In the genomic region with DNA sequence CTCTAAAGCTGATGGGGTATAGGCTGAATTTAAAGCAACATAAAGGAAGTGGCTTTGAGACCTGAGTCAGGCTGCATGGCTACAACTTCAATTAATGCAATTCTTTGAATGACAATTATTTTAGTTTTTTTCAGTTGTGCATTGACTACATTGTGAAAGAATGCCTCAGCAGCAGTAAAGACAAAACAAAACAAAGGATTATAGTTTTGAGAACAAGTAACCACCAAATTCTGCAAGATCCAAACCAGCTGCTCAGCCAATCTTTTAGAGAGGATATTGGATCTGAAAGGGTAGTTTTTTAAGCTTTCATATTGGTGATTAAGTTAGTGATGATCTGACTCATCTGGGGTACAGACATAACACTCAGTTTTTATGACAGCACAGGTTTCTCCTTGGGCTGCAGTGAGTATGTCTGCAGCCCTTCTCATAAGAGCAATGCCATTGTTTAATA, we compare ENCODE assay signal across 14 cellular contexts. TPM values are rescaled to one million over a fixed set of nuclear protein-coding genes. Genes with fewer than 3 reads are reported as not detected.
A peak's percentile ranks its signal among the peaks of the same experiment; 100 is the strongest.
DNase-seq lines count a peak whose midpoint lies in the region; ATAC-seq, FAIRE-seq and TF ChIP-seq lines count a peak whose summit lies in the region.
"Had no signal": no experiment of that assay in that cellular context is flagged by ENCODE, and none has a peak within 500 bp of the region (broad histone marks: within the 10 kb centered on the region; RNA-seq: fewer than 3 reads in every experiment).

No MANE protein-coding gene starts in this region.

- peaks cover 7% of the 10 kb centered on the region for H3K4me1 ChIP-seq in astrocyte (ENCODE audit: insufficient read depth, low read length)
- H3K4me1 ChIP-seq: BLaER1 had no signal

- ATAC-seq in GM18867 (IDR thresholded peaks at IDR 0.05; ENCODE audit: unreplicated experiment) (peak; percentile 84), HG02852 (IDR thresholded peaks at IDR 0.05; ENCODE audit: unreplicated experiment) (peak; percentile 95)
- ATAC-seq: naive thymus-derived CD8-positive, alpha-beta T cell had no signal

- no peak overlapping the region for H3K4me3 Mint-ChIP-seq in astrocyte (ENCODE audit: unreplicated experiment)
- H3K4me3 Mint-ChIP-seq: brain; naive thymus-derived CD8-positive, alpha-beta T cell; T-helper 1 cell treated with Interleukin-12 subunit alpha and Interleukin-12 subunit beta and Interleukin-4 antibody, amounts not matched to agents 30 μg/mL and 1 μg/mL, for 36 hours had no signal

- peaks cover 18% of the 10 kb centered on the region for H3K4me1 Mint-ChIP-seq in astrocyte (ENCODE audit: low read depth, unreplicated experiment)
- H3K4me1 Mint-ChIP-seq: brain; naive thymus-derived CD8-positive, alpha-beta T cell had no signal

- no peak overlapping the region for H2AFZ ChIP-seq in astrocyte (ENCODE audit: low read depth, low read length)

- no peaks in the 10 kb centered on the region for H4K20me1 ChIP-seq in astrocyte (ENCODE audit: insufficient read depth, low read length)
- H4K20me1 ChIP-seq: BLaER1 had no signal

- DNase-seq in AG08396 (ENCODE audit: low spot score), result peak; percentile 34
- DNase-seq in astrocyte (ENCODE audit: low read depth), result peak; percentile 49
- no peak for DNase-seq in NCI-H1694 treated with DMSO at 0.1 percent for 48 hours (lab: John Stamatoyannopoulos, UW)
- no peak for DNase-seq in NCI-H345 (lab: John Stamatoyannopoulos, UW)
- no peak for DNase-seq in activated CD4-positive, alpha-beta T cell treated with anti-CD3 and anti-CD28 coated beads, Interleukin-2, amount 50 U/mL, for 1 hour
- DNase-seq in NCI-H82 treated with DMSO at 0.1 percent for 48 hours (lab: John Stamatoyannopoulos, UW; ENCODE audit: unreplicated experiment), result no peak
- DNase-seq: GDM1; naive thymus-derived CD8-positive, alpha-beta T cell; NCI-H1417 had no signal

- H3K27ac Mint-ChIP-seq in astrocyte (ENCODE audit: unreplicated experiment), result peak overlapping the region; percentile 72
- H3K27ac Mint-ChIP-seq: brain; naive thymus-derived CD8-positive, alpha-beta T cell; T-helper 1 cell treated with Interleukin-12 subunit alpha and Interleukin-12 subunit beta and Interleukin-4 antibody, amounts not matched to agents 30 μg/mL and 1 μg/mL, for 36 hours had no signal

- H3K79me2 ChIP-seq in astrocyte (ENCODE audit: insufficient read depth, low read length), result no peaks in the 10 kb centered on the region

- no peaks in the 10 kb centered on the region for H3K9me3 ChIP-seq in astrocyte (ENCODE audit: insufficient read depth, low read depth, low read length)

- H3K4me3 ChIP-seq in astrocyte (ENCODE audit: insufficient read depth, low read depth, low read length), result no peak overlapping the region
- H3K4me3 ChIP-seq: BLaER1 had no signal

- FAIRE-seq in astrocyte (lab: Jason Lieb, UNC), result no peak

- H3K27me3 ChIP-seq in astrocyte (ENCODE audit: insufficient read depth, low read length), result no peaks in the 10 kb centered on the region
- H3K27me3 ChIP-seq: BLaER1 had no signal

- H3K36me3 Mint-ChIP-seq in astrocyte (ENCODE audit: low read depth, unreplicated experiment), result no peaks in the 10 kb centered on the region
- H3K36me3 Mint-ChIP-seq: brain had no signal

- H3K27me3 Mint-ChIP-seq in astrocyte (ENCODE audit: low read depth, unreplicated experiment), result no peaks in the 10 kb centered on the region

- peak overlapping the region; percentile 20 for H3K4me2 ChIP-seq in astrocyte (ENCODE audit: low read length)
- H3K4me2 ChIP-seq: BLaER1 had no signal

- H3K9me3 Mint-ChIP-seq in astrocyte (ENCODE audit: unreplicated experiment), result peaks cover 3% of the 10 kb centered on the region

- no peaks in the 10 kb centered on the region for H3K36me3 ChIP-seq in astrocyte (ENCODE audit: insufficient read depth, low read length)
- H3K36me3 ChIP-seq: BLaER1 had no signal

- TF ChIP-seq CTCF in astrocyte (IDR thresholded peaks at IDR 0.05; ENCODE audit: insufficient read depth, low read depth, low read length), result no peak

- no peak overlapping the region for H3K27ac ChIP-seq in astrocyte (ENCODE audit: low read depth, low read length)
- H3K27ac ChIP-seq: BLaER1 had no signal

- H3K9ac ChIP-seq in astrocyte (ENCODE audit: low read length), result no peak overlapping the region
- H3K9ac ChIP-seq: BLaER1 had no signal

RNA-seq across cellular contexts. Expression of a gene that starts 40.6 kb away (rescaled TPM):
- 0.34 and 0.38 TPM in 2 replicates for total RNA-seq in astrocyte
- total RNA-seq: naive thymus-derived CD8-positive, alpha-beta T cell had no signal

RNA-seq across cellular contexts. Expression of a gene that starts 41.6 kb away (rescaled TPM):
- 33.6 and 54.2 TPM in 2 replicates for total RNA-seq in astrocyte

Comparison
In these comparisons a context has a peak if more than half of its experiments do, and no peak if none do; other contexts are left out.
1. DNase-seq: peak in AG08396 (single experiment) and astrocyte (single experiment); none in NCI-H1694 treated with DMSO at 0.1 percent for 48 hours (single experiment), NCI-H345 (single experiment), activated CD4-positive, alpha-beta T cell treated with anti-CD3 and anti-CD28 coated beads, Interleukin-2, amount 50 U/mL, for 1 hour (single experiment) and NCI-H82 treated with DMSO at 0.1 percent for 48 hours (single experiment).